In genomic region chr12:29929295-29929694, GRCh38 we compare ENCODE assay signal across 9 cellular contexts.
"Had no signal": no experiment of that assay in that cellular context is flagged by ENCODE, and none has a peak within 500 bp of the region (broad histone marks: within the 10 kb centered on the region; RNA-seq: fewer than 3 reads in every experiment).

No MANE protein-coding gene starts in this region.

- H2AFZ ChIP-seq: GM23248 had no signal

- DNase-seq: GM23248, GOT3, H7, HFFc6, IMR-90 had no signal

- FAIRE-seq: HTR-8/SVneo, K562 had no signal

- H3K36me3 ChIP-seq: HAP-1 had no signal

- H3K27ac Mint-ChIP-seq: HFFc6 had no signal

- H3K4me3 ChIP-seq: GM23248, HAP-1, K562 had no signal

- H3K4me3 Mint-ChIP-seq: HFFc6 had no signal

- H3K9ac ChIP-seq: GM23248 had no signal

- H3K9me3 ChIP-seq: HAP-1 had no signal

- H3K27ac ChIP-seq: GM23248 had no signal

- ATAC-seq: HCT116, K562 had no signal
